In the genomic region with DNA sequence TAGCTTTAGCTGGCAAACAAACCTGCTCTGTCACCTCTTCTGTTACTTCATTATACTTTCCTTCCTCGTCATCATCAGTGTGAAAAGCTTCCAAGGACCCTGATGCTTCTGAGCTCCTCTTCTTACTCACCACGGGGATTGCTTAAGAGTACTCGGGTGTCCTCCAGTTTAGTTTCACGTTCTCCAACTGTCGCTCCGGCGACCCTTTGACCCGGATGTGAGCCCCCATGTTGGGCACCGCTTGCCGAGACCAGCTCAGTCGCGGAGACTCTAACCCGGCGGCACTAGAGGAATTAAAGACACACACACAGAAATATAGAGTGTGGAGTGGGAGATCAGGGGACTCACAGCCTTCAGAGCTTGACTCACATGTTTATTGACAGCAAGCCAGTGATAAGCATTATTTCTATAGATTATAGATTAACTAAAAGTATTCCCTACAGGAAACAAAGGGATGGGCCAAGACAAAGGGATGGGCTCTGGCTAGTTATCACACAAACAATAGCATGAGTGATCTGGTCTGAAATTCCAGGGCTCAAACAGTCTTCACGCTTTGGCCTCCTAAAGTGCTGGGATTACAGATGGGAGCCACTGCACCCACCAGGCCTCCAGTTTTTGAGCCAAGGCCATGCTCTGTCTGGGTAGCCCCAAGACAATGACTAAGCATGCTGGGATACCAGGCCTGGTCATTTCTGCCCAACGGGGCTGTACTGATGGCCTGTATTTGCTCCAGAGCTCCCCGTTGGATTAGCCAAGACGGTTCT, we compare ENCODE assay signal across 23 cellular contexts. TPM values are rescaled to one million over a fixed set of nuclear protein-coding genes. Genes with fewer than 3 reads are reported as not detected.
DNase-seq lines count a peak whose midpoint lies in the region; ATAC-seq and TF ChIP-seq lines count a peak whose summit lies in the region.
"Had no signal": no experiment of that assay in that cellular context is flagged by ENCODE, and none has a peak within 500 bp of the region (broad histone marks: within the 10 kb centered on the region; RNA-seq: fewer than 3 reads in every experiment).

No MANE protein-coding gene starts in this region.

- H3K4me3 ChIP-seq in fibroblast of mammary gland (ENCODE audit: control insufficient read depth, low read depth, low read length) = no peak overlapping the region
- no peak overlapping the region for H3K4me3 ChIP-seq in smooth muscle cell
- H3K4me3 ChIP-seq: pancreas, skin epidermis had no signal

- ATAC-seq in activated naive CD8-positive, alpha-beta T cell treated with anti-CD3 and anti-CD28 coated beads, Interleukin-2, amount 50 U/mL, for 24 hours = no peak
- ATAC-seq in T-cell (replicated peaks in 1 of 4) = no peak
- no peak for ATAC-seq in HG03045 (IDR thresholded peaks at IDR 0.05; ENCODE audit: unreplicated experiment)
- ATAC-seq in GM19328 (IDR thresholded peaks at IDR 0.05; ENCODE audit: unreplicated experiment) = no peak
- ATAC-seq: pancreas; stimulated activated memory B cell treated with anti-CD40 and anti-IgM and Interleukin-4, amounts not matched to agents 10 μg/mL and 1 μg/mL and 100 μg/mL, for 72 hours had no signal

- peaks cover 28% of the 10 kb centered on the region for H3F3A ChIP-seq in smooth muscle cell (ENCODE audit: low read depth)

- H3K9me3 Mint-ChIP-seq in activated naive CD8-positive, alpha-beta T cell (ENCODE audit: low read depth) = no peaks in the 10 kb centered on the region
- no peaks in the 10 kb centered on the region for H3K9me3 Mint-ChIP-seq in activated naive CD8-positive, alpha-beta T cell treated with anti-CD3 and anti-CD28 coated beads, Interleukin-2, amount 50 U/mL, for 24 hours
- H3K9me3 Mint-ChIP-seq in T-cell = no peaks in the 10 kb centered on the region
- H3K9me3 Mint-ChIP-seq: CD4-positive, alpha-beta T cell had no signal

- H4K20me1 ChIP-seq in smooth muscle cell (ENCODE audit: low read depth) = no peaks in the 10 kb centered on the region

- in situ Hi-C loops in KBM-7 (cut with MboI; ENCODE audit: low pct_unique_long_range_greater_than_20kb, low sequenced_read_pairs) = no loop called here

- H3K36me3 Mint-ChIP-seq in activated naive CD8-positive, alpha-beta T cell = peaks cover 16% of the 10 kb centered on the region
- peaks cover 20% of the 10 kb centered on the region for H3K36me3 Mint-ChIP-seq in activated naive CD8-positive, alpha-beta T cell treated with anti-CD3 and anti-CD28 coated beads, Interleukin-2, amount 50 U/mL, for 24 hours (ENCODE audit: low read depth)
- no peaks in the 10 kb centered on the region for H3K36me3 Mint-ChIP-seq in T-cell
- H3K36me3 Mint-ChIP-seq: stimulated activated memory B cell treated with anti-CD40 and anti-IgM and Interleukin-4, amounts not matched to agents 10 μg/mL and 1 μg/mL and 100 μg/mL, for 72 hours had no signal

- H3K79me2 ChIP-seq in smooth muscle cell (ENCODE audit: low read depth) = no peaks in the 10 kb centered on the region

- no peaks in the 10 kb centered on the region for H3K27me3 Mint-ChIP-seq in activated naive CD8-positive, alpha-beta T cell
- H3K27me3 Mint-ChIP-seq in activated naive CD8-positive, alpha-beta T cell treated with anti-CD3 and anti-CD28 coated beads, Interleukin-2, amount 50 U/mL, for 24 hours = no peaks in the 10 kb centered on the region
- H3K27me3 Mint-ChIP-seq in T-cell = no peaks in the 10 kb centered on the region
- H3K27me3 Mint-ChIP-seq: CD4-positive, alpha-beta T cell had no signal

- CTCF ChIA-PET in T-cell (lab: Charles Lee) = no interaction called here

- DNase-seq in activated naive CD8-positive, alpha-beta T cell treated with anti-CD3 and anti-CD28 coated beads, Interleukin-2, amount 50 U/mL, for 24 hours = no peak
- no peak for DNase-seq in T-cell
- peak; percentile 35 for DNase-seq in fibroblast of mammary gland (ENCODE audit: low read depth)
- DNase-seq in smooth muscle cell (lab: John Stamatoyannopoulos, UW; ENCODE audit: unreplicated experiment) = no peak
- no peak for DNase-seq in KBM-7
- DNase-seq: activated CD4-positive, alpha-beta T cell treated with anti-CD3 and anti-CD28 coated beads for 48 hours; activated T-cell treated with anti-CD3 and anti-CD28 coated beads, Interleukin-2, amount 50 U/mL, for 1 hour; amniotic stem cell; CD4-positive, alpha-beta T cell; DND-41; midbrain; MM.1S; NCI-H2081; NCI-H69; pancreas had no signal

- H3K36me3 ChIP-seq in smooth muscle cell (ENCODE audit: low read depth) = no peaks in the 10 kb centered on the region
- H3K36me3 ChIP-seq: pancreas had no signal

- peak overlapping the region; percentile 54 for H3K9ac ChIP-seq in smooth muscle cell (ENCODE audit: low read depth)

- H3K4me2 ChIP-seq in smooth muscle cell = peak overlapping the region; percentile 28

- no peaks in the 10 kb centered on the region for H3K9me3 ChIP-seq in smooth muscle cell (replicated peaks; ENCODE audit: low read depth)
- H3K9me3 ChIP-seq: pancreas had no signal

- peaks cover 47% of the 10 kb centered on the region for H3K4me1 Mint-ChIP-seq in activated naive CD8-positive, alpha-beta T cell (ENCODE audit: low read depth)
- peaks cover 50% of the 10 kb centered on the region for H3K4me1 Mint-ChIP-seq in activated naive CD8-positive, alpha-beta T cell treated with anti-CD3 and anti-CD28 coated beads, Interleukin-2, amount 50 U/mL, for 24 hours
- H3K4me1 Mint-ChIP-seq in T-cell = peaks cover 10 to 12% (median 10%) of the 10 kb centered on the region in 3 donors
- H3K4me1 Mint-ChIP-seq: stimulated activated memory B cell treated with anti-CD40 and anti-IgM and Interleukin-4, amounts not matched to agents 10 μg/mL and 1 μg/mL and 100 μg/mL, for 72 hours had no signal

- POLR2A ChIA-PET in T-cell (lab: Charles Lee) = no interaction called here

- 54% methylated on average over 18 of the region's 18 CpGs for WGBS in smooth muscle cell (ENCODE audit: low lambda C conversion rate)

- peak overlapping the region; percentile 59 for H2AFZ ChIP-seq in smooth muscle cell (ENCODE audit: low read depth)

- H3K27ac ChIP-seq in smooth muscle cell (ENCODE audit: low read depth) = no peak overlapping the region
- H3K27ac ChIP-seq: epithelial cell of prostate, pancreas, skin epidermis had no signal

- peaks cover 22% of the 10 kb centered on the region for H3K4me1 ChIP-seq in smooth muscle cell (ENCODE audit: low read depth)
- H3K4me1 ChIP-seq: pancreas had no signal

- H3K27me3 ChIP-seq in smooth muscle cell (ENCODE audit: low read depth) = no peaks in the 10 kb centered on the region
- H3K27me3 ChIP-seq: pancreas had no signal

- H3K27ac Mint-ChIP-seq in activated naive CD8-positive, alpha-beta T cell = peak overlapping the region; percentile 87
- H3K27ac Mint-ChIP-seq in activated naive CD8-positive, alpha-beta T cell treated with anti-CD3 and anti-CD28 coated beads, Interleukin-2, amount 50 U/mL, for 24 hours = no peak overlapping the region
- peak overlapping the region; percentile 7 to 22 for H3K27ac Mint-ChIP-seq in T-cell
- H3K27ac Mint-ChIP-seq: CD4-positive, alpha-beta T cell; stimulated activated memory B cell treated with anti-CD40 and anti-IgM and Interleukin-4, amounts not matched to agents 10 μg/mL and 1 μg/mL and 100 μg/mL, for 72 hours had no signal

- peak overlapping the region; percentile 32 for H3K4me3 Mint-ChIP-seq in activated naive CD8-positive, alpha-beta T cell
- no peak overlapping the region for H3K4me3 Mint-ChIP-seq in activated naive CD8-positive, alpha-beta T cell treated with anti-CD3 and anti-CD28 coated beads, Interleukin-2, amount 50 U/mL, for 24 hours
- H3K4me3 Mint-ChIP-seq in T-cell = no peak overlapping the region
- H3K4me3 Mint-ChIP-seq: CD4-positive, alpha-beta T cell; stimulated activated memory B cell treated with anti-CD40 and anti-IgM and Interleukin-4, amounts not matched to agents 10 μg/mL and 1 μg/mL and 100 μg/mL, for 72 hours had no signal

- TF ChIP-seq CTCF in fibroblast of mammary gland (conservative IDR thresholded peaks at IDR 0.05; ENCODE audit: control insufficient read depth, insufficient read depth, low read depth, low read length) (no peak), smooth muscle cell (IDR thresholded peaks at IDR 0.05; ENCODE audit: borderline replicate concordance, insufficient read depth, poor library complexity, severe bottlenecking) (no peak)

RNA-seq across cellular contexts. Expression of a gene that starts 30.1 kb away (rescaled TPM):
- total RNA-seq in T-cell (100 to 1,000 TPM; 308 to 625 (median 545) TPM), smooth muscle cell (1,276 and 1,376 TPM in 2 replicates)
- polyA plus RNA-seq in smooth muscle cell = 2,156 and 2,235 TPM in 2 replicates

RNA-seq across cellular contexts. Expression of a gene that starts 37.1 kb away (rescaled TPM):
- total RNA-seq in T-cell (1 to 10 TPM in 4 of 5 donors, under 1 TPM in 1; 0.95 to 2.8 (median 1.8) TPM), smooth muscle cell (not detected in 2 replicates)
- polyA plus RNA-seq in smooth muscle cell = not detected in 2 replicates
- total RNA-seq: HT-29, pancreas, ureter had no signal
- polyA plus RNA-seq: pancreas had no signal
